8 cellular contexts compared by ENCODE assay signal in the genomic region with DNA sequence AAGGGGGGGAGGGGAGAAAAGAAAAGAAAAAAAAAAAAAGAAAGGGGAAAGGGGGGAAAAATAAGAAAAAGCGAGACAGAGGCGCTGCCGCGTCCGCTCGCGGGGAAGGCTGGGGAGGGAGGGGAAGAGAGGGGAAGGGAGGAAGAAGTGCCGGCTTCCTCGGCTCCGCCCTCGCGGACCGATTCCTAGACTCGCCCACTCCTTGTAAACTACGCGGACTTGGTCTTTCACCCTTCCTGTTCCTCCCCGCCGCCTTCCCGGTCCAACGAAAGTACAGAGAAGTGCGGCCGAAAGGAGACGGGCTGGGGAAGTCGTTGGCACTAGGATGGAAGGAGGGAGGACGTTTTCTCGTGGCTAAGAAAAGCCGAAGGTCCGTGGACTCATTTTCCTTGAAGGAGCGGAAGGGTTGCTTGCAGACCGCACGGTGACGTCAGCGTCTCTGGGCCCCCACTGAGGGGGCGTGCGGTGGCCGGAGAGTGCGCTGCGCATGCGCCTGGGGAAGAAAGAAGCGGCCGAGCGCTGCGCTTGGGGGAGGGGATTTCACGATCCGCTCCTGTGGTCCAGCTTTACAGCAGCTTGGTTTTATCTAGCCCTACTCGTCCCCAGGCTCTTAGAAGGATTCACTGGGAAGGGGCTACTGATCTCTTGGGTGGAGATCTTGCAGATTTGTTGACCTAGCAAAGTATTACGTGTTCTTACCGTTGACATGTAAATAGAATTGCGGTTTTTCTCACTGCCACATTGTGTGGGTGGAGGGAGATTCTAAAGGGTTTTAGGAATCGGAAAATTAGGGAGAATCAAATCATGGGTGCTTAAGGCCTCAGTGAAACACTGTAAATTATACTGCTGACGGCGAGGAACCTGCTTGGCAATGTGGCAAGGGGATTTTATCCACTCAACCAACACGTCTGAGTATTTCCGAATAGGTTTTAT. TPM values are rescaled to one million over a fixed set of nuclear protein-coding genes. Genes with fewer than 3 reads are reported as not detected.
DNase-seq lines count a peak whose midpoint lies in the region; ATAC-seq, FAIRE-seq and TF ChIP-seq lines count a peak whose summit lies in the region.

Gene CCNI (minus strand): TSS at position 121 of the 933 bp plus-strand sequence. CDS start 9,627 bp downstream, outside the sequence.

- H3K36me3 ChIP-seq in keratinocyte (ENCODE audit: control insufficient read depth in 2 of 2, extremely low read depth in 1 of 2, insufficient read depth in 2 of 2, low read length in 2 of 2) = peaks cover 0 to 1% of the 10 kb centered on the region in 2 experiments

- H3K9ac ChIP-seq in keratinocyte (ENCODE audit: control insufficient read depth, extremely low read depth, insufficient read depth, low read length) = peak within 1 kb of the TSS; percentile 100

- H3K9me3 ChIP-seq in keratinocyte (ENCODE audit: control insufficient read depth, low read depth, low read length) = no peaks in the 10 kb centered on the region

- ATAC-seq in HG03432 (IDR thresholded peaks at IDR 0.05; ENCODE audit: unreplicated experiment) = peak; percentile 68

- peaks cover 19% of the 10 kb centered on the region for H4K20me1 ChIP-seq in keratinocyte (ENCODE audit: control insufficient read depth, extremely low read depth, insufficient read depth, low read length)

- H3K4me1 ChIP-seq in keratinocyte (ENCODE audit: control insufficient read depth, extremely low read depth, insufficient read depth, low read length) = peaks cover 28% of the 10 kb centered on the region

- TF ChIP-seq CTCF in keratinocyte (optimal IDR thresholded peaks at IDR 0.05 in 1 of 3, IDR thresholded peaks at IDR 0.05 in 1 of 3, conservative IDR thresholded peaks at IDR 0.05 in 1 of 3; ENCODE audit: extremely low read depth in 1 of 3, insufficient read depth in 2 of 3, low read length in 3 of 3) = no peak

- peak within 1 kb of the TSS; percentile 100 for H2AFZ ChIP-seq in keratinocyte (ENCODE audit: control insufficient read depth, low read length)

- peak; percentile 86 for TF ChIP-seq POLR2A in GM19193 (IDR thresholded peaks at IDR 0.05; ENCODE audit: extremely low read depth, insufficient read depth, insufficient read length)

- H3K9me1 ChIP-seq in keratinocyte (ENCODE audit: control insufficient read depth, extremely low read depth, insufficient read depth, low read length) = no peaks in the 10 kb centered on the region

- peak within 1 kb of the TSS; percentile 94 for H3K4me2 ChIP-seq in keratinocyte (ENCODE audit: control insufficient read depth, extremely low read depth, insufficient read depth, low read depth, low read length)

- DNase-seq in AG20443 (ENCODE audit: low spot score) = peak; percentile 99
- DNase-seq in NCI-H510A (lab: John Stamatoyannopoulos, UW) = peak; percentile 95
- peak; percentile 88 for DNase-seq in activated CD4-positive, alpha-beta T cell treated with anti-CD3 and anti-CD28 coated beads for 1 hour
- peak; percentile 47 to 85 for DNase-seq in cerebellar nuclear complex (lab: John Stamatoyannopoulos, UW)
- DNase-seq in keratinocyte (ENCODE audit: low read depth, low spot score) = peak; percentile 68
- peak; percentile 79 to 84 for DNase-seq in stimulated activated CD4-positive, alpha-beta T cell treated with anti-CD3 and anti-CD28 coated beads, Interleukin-15, amount 100 ng/mL, for 1 hour (ENCODE audit: low read depth in 1 of 2, low spot score in 1 of 2)

- dilution Hi-C loops in keratinocyte (cut with MboI; ENCODE audit: extremely low pct_ligation_motif_present, low sequenced_read_pairs) = no loop called here

- no peaks in the 10 kb centered on the region for H3K27me3 ChIP-seq in keratinocyte (ENCODE audit: control insufficient read depth, extremely low read depth, insufficient read depth, low read length)

- H3K4me3 ChIP-seq in keratinocyte (ENCODE audit: control insufficient read depth in 2 of 3, extremely low read depth in 1 of 3, insufficient read depth in 2 of 3, low read depth in 1 of 3, low read length in 3 of 3) = peak within 1 kb of the TSS; percentile 82 to 96 (median 96)

- H3K79me2 ChIP-seq in keratinocyte (ENCODE audit: control insufficient read depth, insufficient read depth, low read length) = peaks cover 58% of the 10 kb centered on the region

- peak; percentile 13 for FAIRE-seq in keratinocyte (lab: Jason Lieb, UNC)

- peak within 1 kb of the TSS; percentile 100 for H3K27ac ChIP-seq in keratinocyte (ENCODE audit: control insufficient read depth, insufficient read depth, low read length)

RNA-seq across cellular contexts. Expression of gene CCNI, which starts in this region (rescaled TPM):
- 84.6 to 261 TPM (median 150 TPM) in 3 replicates for polyA plus RNA-seq in keratinocyte
- polyA plus RNA-seq in keratinocyte (2011; ENCODE audit: low read depth) = 266 TPM
- 138 and 220 TPM in 2 replicates for polyA plus RNA-seq in keratinocyte (2011; cell fraction: cytosol; rRNA removed)
- polyA plus RNA-seq in keratinocyte (2011; cell fraction: nucleus; rRNA removed) = 34.6 and 46.9 TPM in 2 replicates
- polyA plus RNA-seq in keratinocyte (2012; ENCODE audit: low replicate concordance) = 173 and 225 TPM in 2 replicates
- polyA minus RNA-seq in keratinocyte = 290 to 618 TPM (median 504 TPM) in 3 replicates
- polyA minus RNA-seq in keratinocyte (2011; cell fraction: cytosol; rRNA and poly(A)+ RNA removed) = 239 TPM
- polyA minus RNA-seq in keratinocyte (2011; cell fraction: nucleus; rRNA and poly(A)+ RNA removed) = 31.5 and 64.4 TPM in 2 replicates

Comparison
In these comparisons a context has a peak if more than half of its experiments do, and no peak if none do; other contexts are left out.
1. Peak in every context shown above with its lines: DNase-seq, ATAC-seq, H3K4me3 ChIP-seq and H3K27ac ChIP-seq.